Comparison of ENCODE assay signal across 4 cellular contexts in the genomic region with DNA sequence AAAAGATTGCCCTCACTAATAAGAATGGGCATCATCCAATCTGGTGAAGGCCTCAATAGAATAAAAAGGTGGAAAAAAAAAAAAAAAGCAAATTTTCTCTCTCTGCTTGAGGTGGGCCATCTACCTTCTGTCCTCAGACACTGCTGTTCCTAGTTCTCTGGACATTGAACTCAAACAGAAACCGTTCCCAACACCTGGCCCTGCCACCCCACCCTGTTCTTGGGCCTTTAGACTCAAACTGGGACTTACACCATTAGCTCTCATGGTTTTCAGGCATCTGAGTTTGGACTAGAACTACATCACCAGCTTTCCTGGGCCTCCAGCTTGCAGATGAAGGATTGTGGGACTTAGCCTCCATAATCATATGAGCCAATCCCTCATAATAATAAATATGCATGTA.
"Had no signal": no experiment of that assay in that cellular context is flagged by ENCODE, and none has a peak within 500 bp of the region (broad histone marks: within the 10 kb centered on the region; RNA-seq: fewer than 3 reads in every experiment).

No MANE protein-coding gene starts in this region.

- H2AFZ ChIP-seq: GM23338 had no signal

- H3K4me1 Mint-ChIP-seq: GM23338 had no signal

- DNase-seq: H9, HCEC 1CT, IMR-90 had no signal

- H3K4me3 Mint-ChIP-seq: GM23338, H9 had no signal

- H3K4me2 ChIP-seq: GM23338 had no signal

- H3K27ac Mint-ChIP-seq: GM23338, H9 had no signal

- ATAC-seq: GM23338 had no signal

- H3K4me3 ChIP-seq: GM23338 had no signal
